Comparison of ENCODE assay signal across 14 cellular contexts in the genomic region with DNA sequence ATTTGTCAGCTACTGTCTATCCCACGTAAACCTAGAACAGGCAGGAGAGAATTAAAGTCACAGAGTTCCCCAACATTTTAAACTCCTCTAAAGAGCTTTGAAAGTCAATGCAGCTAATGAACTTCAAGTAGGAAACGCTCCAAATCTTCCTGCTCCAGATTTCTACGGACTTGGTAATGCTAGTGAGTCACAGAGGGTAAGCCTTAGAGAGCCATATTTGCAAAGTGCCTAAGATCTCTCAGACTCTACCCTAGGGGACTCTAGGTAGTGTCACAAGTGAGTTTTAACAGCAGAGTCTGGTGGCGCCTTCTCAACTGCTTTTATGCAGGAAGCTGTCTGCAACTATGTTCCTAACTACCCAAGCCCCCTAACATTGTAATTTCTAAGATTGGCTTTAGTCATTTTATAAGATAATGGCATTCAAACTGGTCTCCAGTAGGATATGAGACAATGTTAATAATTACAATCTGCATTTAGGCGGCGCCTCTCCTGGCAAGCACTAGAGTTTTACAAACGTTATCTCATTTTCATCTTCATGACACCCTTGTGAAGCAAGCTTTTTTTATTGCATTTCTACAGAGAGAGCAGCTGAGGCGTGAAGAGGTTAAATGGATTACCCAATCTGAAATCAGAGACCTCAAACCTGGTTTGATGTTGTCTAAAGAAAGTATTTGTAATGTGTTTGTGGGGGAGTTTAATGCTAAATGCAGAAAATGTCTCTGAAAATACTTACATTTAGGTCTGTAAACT. TPM values are rescaled to one million over a fixed set of nuclear protein-coding genes. Genes with fewer than 3 reads are reported as not detected.
DNase-seq lines count a peak whose midpoint lies in the region; FAIRE-seq and TF ChIP-seq lines count a peak whose summit lies in the region.
"Had no signal": no experiment of that assay in that cellular context is flagged by ENCODE, and none has a peak within 500 bp of the region (broad histone marks: within the 10 kb centered on the region; RNA-seq: fewer than 3 reads in every experiment).

No MANE protein-coding gene starts in this region.

- no peaks in the 10 kb centered on the region for H3K4me1 ChIP-seq in neuronal stem cell (ENCODE audit: control insufficient read depth in 2 of 2, insufficient read depth in 1 of 2, low read depth in 1 of 2, low read length in 2 of 2)

- in situ Hi-C loops in ACHN (cut with HindIII; ENCODE audit: low pct_ligation_motif_present, low pct_unique_long_range_greater_than_20kb, low sequenced_read_pairs): no loop called here

- H3K4ac ChIP-seq in neuronal stem cell (ENCODE audit: low read length): no peak overlapping the region

- no peak overlapping the region for H4K8ac ChIP-seq in neuronal stem cell (ENCODE audit: low read depth, low read length)

- H3K36me3 ChIP-seq in neuronal stem cell (replicated peaks in 1 of 2; ENCODE audit: control insufficient read depth in 2 of 2, insufficient read depth in 2 of 2, low read length in 2 of 2): no peaks in the 10 kb centered on the region
- H3K36me3 ChIP-seq: stomach had no signal

- no peak overlapping the region for H3K14ac ChIP-seq in neuronal stem cell (ENCODE audit: low read length)

- H2BK15ac ChIP-seq in neuronal stem cell (ENCODE audit: low read length): no peak overlapping the region

- H3K23ac ChIP-seq in neuronal stem cell (ENCODE audit: low read depth, low read length, poor library complexity): no peak overlapping the region

- H3K9me3 ChIP-seq in neuronal stem cell (replicated peaks in 1 of 2; ENCODE audit: control insufficient read depth in 2 of 2, insufficient read depth in 1 of 2, low read depth in 1 of 2, low read length in 2 of 2): no peaks in the 10 kb centered on the region
- H3K9me3 ChIP-seq: stomach had no signal

- TF ChIP-seq CTCF in D721Med (IDR thresholded peaks at IDR 0.05; ENCODE audit: insufficient read depth, missing control alignments): no peak

- H2BK5ac ChIP-seq in neuronal stem cell (ENCODE audit: low read length): no peak overlapping the region

- FAIRE-seq in D721Med (lab: Jason Lieb, UNC): no peak
- FAIRE-seq: H1 had no signal

- no peak overlapping the region for H2BK120ac ChIP-seq in neuronal stem cell (ENCODE audit: low read depth, low read length)

- no peak overlapping the region for H3K27ac ChIP-seq in neuronal stem cell (replicated peaks; ENCODE audit: low read length)
- H3K27ac ChIP-seq: stomach had no signal

- no peak overlapping the region for H2AFZ ChIP-seq in neuronal stem cell (ENCODE audit: low read length)

- no peak overlapping the region for H2AK5ac ChIP-seq in neuronal stem cell (ENCODE audit: low read depth, low read length)

- H3K79me1 ChIP-seq in neuronal stem cell (ENCODE audit: low read depth, low read length): no peaks in the 10 kb centered on the region

- no peak overlapping the region for H3K4me3 ChIP-seq in neuronal stem cell (ENCODE audit: low read length in 2 of 2)
- H3K4me3 ChIP-seq: stomach had no signal

- WGBS in neuronal stem cell (ENCODE audit: extremely low coverage in 2 of 2, insufficient read length in 2 of 2, insufficient replicate concordance in 1 of 2), 2 donors: no CpG with 5 or more reads among the region's 8 CpGs

- no peak overlapping the region for H2BK12ac ChIP-seq in neuronal stem cell (ENCODE audit: low read length)

- H3K4me2 ChIP-seq in neuronal stem cell (ENCODE audit: insufficient read depth, low read length, poor library complexity, severe bottlenecking): no peak overlapping the region

- no peak overlapping the region for H4K91ac ChIP-seq in neuronal stem cell (ENCODE audit: low read depth, low read length, poor library complexity)

- no peaks in the 10 kb centered on the region for H3K27me3 ChIP-seq in neuronal stem cell (ENCODE audit: control insufficient read depth in 3 of 3, insufficient read depth in 3 of 3, low read depth in 1 of 3, low read length in 3 of 3)
- H3K27me3 ChIP-seq: stomach had no signal

- no peak overlapping the region for H3K9ac ChIP-seq in neuronal stem cell (ENCODE audit: low read depth, low read length, poor library complexity)

- DNase-seq in ACHN (peak; percentile 60), HCEC 1CT (peak; percentile 46), RPMI7951 (ENCODE audit: low read depth) (peak; percentile 65), iris pigment epithelial cell (ENCODE audit: low read depth) (peak; percentile 66), D721Med (ENCODE audit: insufficient read length, low spot score) (no peak), COLO829 (ENCODE audit: low spot score) (no peak), neuronal stem cell (ENCODE audit: low spot score) (no peak), activated gamma-delta T cell (lab: John Stamatoyannopoulos, UW) (no peak)
- DNase-seq: activated naive CD4-positive, alpha-beta T cell treated with Interleukin-2 at 50 U/mL for 16 hours; GDM1; immature natural killer cell; NCI-H748 treated with DMSO at 0.1 percent for 48 hours; stomach had no signal

- no peak overlapping the region for H3K18ac ChIP-seq in neuronal stem cell (ENCODE audit: low read length)

RNA-seq across cellular contexts. Expression of gene FZD1, which starts 22.0 kb away (rescaled TPM):
- total RNA-seq in RPMI7951 (2014; rRNA removed; shearing (Covaris generic)): 10.1 and 13.9 TPM in 2 replicates
- polyA plus RNA-seq in neuronal stem cell (2013, experiment 1 of 2): 14.2 TPM
- polyA plus RNA-seq in neuronal stem cell (2013, experiment 2 of 2): 14.1 TPM

Comparison
In these comparisons a context has a peak if more than half of its experiments do, and no peak if none do; other contexts are left out.
1. DNase-seq: peak in ACHN (single experiment), HCEC 1CT (single experiment), RPMI7951 (single experiment) and iris pigment epithelial cell (single experiment); none in D721Med (single experiment), COLO829 (single experiment), neuronal stem cell (single experiment) and activated gamma-delta T cell (single experiment).